In genomic region chr17:19867094-19867653, GRCh38 we compare ENCODE assay signal across 8 cellular contexts. TPM values are rescaled to one million over a fixed set of nuclear protein-coding genes. Genes with fewer than 3 reads are reported as not detected.
A peak's percentile ranks its signal among the peaks of the same experiment; 100 is the strongest.
DNase-seq lines count a peak whose midpoint lies in the region; ATAC-seq and TF ChIP-seq lines count a peak whose summit lies in the region.

No MANE protein-coding gene starts in this region.

- H4K20me1 ChIP-seq in BLaER1 treated with 17β-estradiol and CSF1 and Interleukin-3, amounts not matched to agents 10 nM and 100 nM: no peaks in the 10 kb centered on the region

- TF ChIP-seq CTCF in WERI-Rb-1 (IDR thresholded peaks at IDR 0.05; ENCODE audit: low read depth, low read length): peak; percentile 46; the same call in 1 of the 2 replicates

- H3K27me3 ChIP-seq in BLaER1 treated with 17β-estradiol and CSF1 and Interleukin-3, amounts not matched to agents 10 nM and 100 nM: peaks cover 0 to 17% (median 9%) of the 10 kb centered on the region in 11 experiments; a peak in 11 of 22 replicates
- H3K27me3 ChIP-seq in WERI-Rb-1 (ENCODE audit: insufficient read depth, low read depth, severe bottlenecking) (no peaks in the 10 kb centered on the region), skeletal muscle tissue (ENCODE audit: control insufficient read depth in 3 of 3, insufficient read depth in 3 of 3, low read length in 3 of 3) (no peaks in the 10 kb centered on the region)

- ATAC-seq in GM21381 (IDR thresholded peaks at IDR 0.05; ENCODE audit: unreplicated experiment) (peak; percentile 44), HG02840 (IDR thresholded peaks at IDR 0.05; ENCODE audit: low FRiP score, unreplicated experiment) (no peak)

- H3K9me3 ChIP-seq in BLaER1 treated with 17β-estradiol and CSF1 and Interleukin-3, amounts not matched to agents 10 nM and 100 nM (replicated peaks in 1 of 11): peaks cover 0 to 9% (median 0%) of the 10 kb centered on the region in 11 experiments; a peak in 7 of 22 replicates
- peaks cover 7% of the 10 kb centered on the region for H3K9me3 ChIP-seq in WERI-Rb-1 (ENCODE audit: severe bottlenecking)
- H3K9me3 ChIP-seq in skeletal muscle tissue (ENCODE audit: control insufficient read depth in 3 of 3, low read length in 3 of 3): no peaks in the 10 kb centered on the region

- peaks cover 12 to 32% (median 23%) of the 10 kb centered on the region in 10 experiments for H3K4me1 ChIP-seq in BLaER1 treated with 17β-estradiol and CSF1 and Interleukin-3, amounts not matched to agents 10 nM and 100 nM
- H3K4me1 ChIP-seq in skeletal muscle tissue (ENCODE audit: control insufficient read depth in 3 of 3, insufficient read depth in 3 of 3, low read length in 3 of 3): peaks cover 5 to 6% (median 5%) of the 10 kb centered on the region in 3 donors

- peak overlapping the region; percentile 69 to 91 (median 76) for H3K4me3 ChIP-seq in BLaER1 treated with 17β-estradiol and CSF1 and Interleukin-3, amounts not matched to agents 10 nM and 100 nM
- H3K4me3 ChIP-seq in WERI-Rb-1 (ENCODE audit: low read depth, low read length) (peak overlapping the region; percentile 56), skeletal muscle tissue (ENCODE audit: low read length in 3 of 3) (peak overlapping the region; percentile 78 to 80 (median 80))

- H3K27ac ChIP-seq in BLaER1 treated with 17β-estradiol and CSF1 and Interleukin-3, amounts not matched to agents 10 nM and 100 nM: peak overlapping the region; percentile 84 to 95 (median 91)
- H3K27ac ChIP-seq in WERI-Rb-1 (peak overlapping the region; percentile 69), skeletal muscle tissue (ENCODE audit: low read depth, low read length) (peak overlapping the region; percentile 56)

- peak overlapping the region; percentile 84 to 97 (median 90) for H3K9ac ChIP-seq in BLaER1 treated with 17β-estradiol and CSF1 and Interleukin-3, amounts not matched to agents 10 nM and 100 nM
- H3K9ac ChIP-seq in skeletal muscle tissue (ENCODE audit: low read depth in 1 of 3, low read length in 3 of 3): peak overlapping the region; percentile 72 to 85 (median 83)

- H3K4me2 ChIP-seq in BLaER1 treated with 17β-estradiol and CSF1 and Interleukin-3, amounts not matched to agents 10 nM and 100 nM: peak overlapping the region; percentile 82 to 99 (median 95)

- H3K36me3 ChIP-seq in BLaER1 treated with 17β-estradiol and CSF1 and Interleukin-3, amounts not matched to agents 10 nM and 100 nM: peaks cover 0 to 16% (median 0%) of the 10 kb centered on the region in 11 experiments; a peak in 5 of 22 replicates
- H3K36me3 ChIP-seq in WERI-Rb-1: no peaks in the 10 kb centered on the region
- peaks cover 0 to 2% (median 0%) of the 10 kb centered on the region in 3 donors for H3K36me3 ChIP-seq in skeletal muscle tissue (ENCODE audit: control insufficient read depth in 3 of 3, insufficient read depth in 3 of 3, low read length in 3 of 3)

- DNase-seq in NCI-H1105 (lab: John Stamatoyannopoulos, UW): peak; percentile 45
- DNase-seq in WERI-Rb-1: peak; percentile 71
- peak; percentile 74 for DNase-seq in cerebellum (ENCODE audit: low spot score)
- DNase-seq in iris pigment epithelial cell (ENCODE audit: low read depth): peak; percentile 68

RNA-seq across cellular contexts. Expression of gene ULK2, which starts 0.6 kb away (rescaled TPM):
- 81.6 TPM for total RNA-seq in cerebellum
- 38.6 TPM for total RNA-seq in skeletal muscle tissue
